19 cellular contexts compared by ENCODE assay signal in the genomic region with DNA sequence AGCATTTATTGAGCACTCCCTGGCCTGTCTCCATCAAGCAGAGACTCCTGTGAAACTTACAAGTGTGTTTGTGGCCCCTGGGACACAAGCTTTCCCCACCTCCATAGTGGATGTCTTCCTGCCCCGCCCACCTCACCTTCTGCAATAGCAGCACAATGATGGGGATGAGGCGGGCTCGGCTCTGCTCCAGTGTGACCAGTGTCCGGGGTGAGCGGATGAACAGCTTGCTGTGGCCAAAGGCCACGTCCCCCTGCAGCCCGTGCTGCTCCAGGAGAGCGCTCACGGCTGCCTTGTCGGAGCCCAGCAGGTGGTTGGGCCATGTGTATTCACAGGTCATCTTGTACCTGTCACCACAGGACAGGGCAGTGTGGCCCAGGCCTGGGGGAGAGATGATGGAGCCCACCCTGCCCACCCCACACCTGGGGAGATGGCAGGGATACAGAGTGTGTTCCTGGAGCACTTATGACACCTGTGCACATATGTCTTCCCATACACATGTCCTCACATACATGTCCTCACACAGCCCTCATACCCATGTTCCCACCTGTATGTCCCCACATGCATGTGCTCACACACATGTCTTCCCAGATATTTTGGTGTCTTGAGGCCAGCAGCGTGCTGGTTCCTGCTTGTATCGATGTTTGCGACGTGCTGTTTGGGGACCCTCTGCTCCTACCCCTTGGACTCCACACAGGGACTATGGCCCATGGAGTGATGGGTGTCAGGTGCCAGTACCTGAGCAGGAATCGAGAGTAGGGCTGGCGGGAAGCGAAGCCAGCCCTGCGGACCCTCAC. TPM values are rescaled to one million over a fixed set of nuclear protein-coding genes. Genes with fewer than 3 reads are reported as not detected.
DNase-seq lines count a peak whose midpoint lies in the region; ATAC-seq and TF ChIP-seq lines count a peak whose summit lies in the region.
"Had no signal": no experiment of that assay in that cellular context is flagged by ENCODE, and none has a peak within 500 bp of the region (broad histone marks: within the 10 kb centered on the region; RNA-seq: fewer than 3 reads in every experiment).

No MANE protein-coding gene starts in this region.

- no peak overlapping the region for H3K4me3 ChIP-seq in colonic mucosa
- H3K4me3 ChIP-seq: body of pancreas, lung had no signal

- H3K9me3 ChIP-seq in colonic mucosa = no peaks in the 10 kb centered on the region
- H3K9me3 ChIP-seq: BE2C, body of pancreas had no signal

- peaks cover 7% of the 10 kb centered on the region for H3K4me1 ChIP-seq in colonic mucosa
- H3K4me1 ChIP-seq: BE2C had no signal

- CTCF ChIA-PET in activated CD8-positive, alpha-beta memory T cell treated with anti-CD3 and anti-CD28 coated beads, Interleukin-2, amount 10 ng/mL, durations not matched to agents 7 days and 5 days (lab: Charles Lee) = interaction anchor here (1.0 to 1.1 kb wide), 2 partner anchors 9 to 171 kb away, joined by 4 to 5 read pairs; no protein-coding TSS in a partner anchor

- H3K4me1 Mint-ChIP-seq in activated CD8-positive, alpha-beta memory T cell treated with anti-CD3 and anti-CD28 coated beads, Interleukin-2, amount 10 ng/mL, durations not matched to agents 7 days and 5 days = peaks cover 12% of the 10 kb centered on the region
- H3K4me1 Mint-ChIP-seq in memory B cell = peaks cover 7% of the 10 kb centered on the region

- H3K9me3 Mint-ChIP-seq in activated CD8-positive, alpha-beta memory T cell treated with anti-CD3 and anti-CD28 coated beads, Interleukin-2, amount 10 ng/mL, durations not matched to agents 7 days and 5 days (ENCODE audit: low read depth) = no peaks in the 10 kb centered on the region
- H3K9me3 Mint-ChIP-seq in memory B cell = no peaks in the 10 kb centered on the region

- peaks cover 55% of the 10 kb centered on the region for H3K36me3 Mint-ChIP-seq in activated CD8-positive, alpha-beta memory T cell treated with anti-CD3 and anti-CD28 coated beads, Interleukin-2, amount 10 ng/mL, durations not matched to agents 7 days and 5 days
- H3K36me3 Mint-ChIP-seq in memory B cell = peaks cover 11% of the 10 kb centered on the region

- H3K27ac ChIP-seq in colonic mucosa = no peak overlapping the region
- H3K27ac ChIP-seq: body of pancreas had no signal

- H3K27me3 Mint-ChIP-seq in activated CD8-positive, alpha-beta memory T cell treated with anti-CD3 and anti-CD28 coated beads, Interleukin-2, amount 10 ng/mL, durations not matched to agents 7 days and 5 days = no peaks in the 10 kb centered on the region
- H3K27me3 Mint-ChIP-seq in memory B cell = no peaks in the 10 kb centered on the region
- H3K27me3 Mint-ChIP-seq: naive thymus-derived CD4-positive, alpha-beta T cell had no signal

- no peak for ATAC-seq in activated CD8-positive, alpha-beta memory T cell treated with anti-CD3 and anti-CD28 coated beads, Interleukin-2, amount 10 ng/mL, durations not matched to agents 7 days and 5 days
- ATAC-seq in memory B cell (ENCODE audit: low read depth) (no peak), GM18858 (IDR thresholded peaks at IDR 0.05; ENCODE audit: unreplicated experiment) (no peak)
- ATAC-seq: body of pancreas; esophagus mucosa; naive thymus-derived CD4-positive, alpha-beta T cell had no signal

- H3K36me3 ChIP-seq in colonic mucosa = no peaks in the 10 kb centered on the region
- H3K36me3 ChIP-seq: BE2C had no signal

- peak overlapping the region; percentile 40 for H3K27ac Mint-ChIP-seq in activated CD8-positive, alpha-beta memory T cell treated with anti-CD3 and anti-CD28 coated beads, Interleukin-2, amount 10 ng/mL, durations not matched to agents 7 days and 5 days
- peak overlapping the region; percentile 65 for H3K27ac Mint-ChIP-seq in memory B cell

- peak; percentile 13 for DNase-seq in stimulated activated CD4-positive, alpha-beta T cell treated with anti-CD3 and anti-CD28 coated beads, Interleukin-1b, Interleukin-23, amount 100 ng/mL, for 48 hours
- no peak for DNase-seq in stimulated activated CD4-positive, alpha-beta T cell treated with anti-CD3 and anti-CD28 coated beads, Interleukin-2, amount 100 ng/mL, for 24 hours
- DNase-seq in activated CD8-positive, alpha-beta memory T cell treated with anti-CD3 and anti-CD28 coated beads, Interleukin-2, amount 10 ng/mL, durations not matched to agents 7 days and 5 days = no peak
- DNase-seq in memory B cell (ENCODE audit: low spot score in 2 of 2) (no peak), colonic mucosa (no peak), SIG-M5 (lab: John Stamatoyannopoulos, UW) (no peak)
- DNase-seq: activated CD4-positive, alpha-beta T cell treated with anti-CD3 and anti-CD28 coated beads, Interleukin-2, amount 50 U/mL, for 1 hour; activated gamma-delta T cell; BE2C; body of pancreas; DMS 273 treated with DMSO at 0.1 percent for 48 hours; MM.1S; naive thymus-derived CD4-positive, alpha-beta T cell; NCI-H2029 treated with DMSO at 0.1 percent for 48 hours; NCI-H526 treated with DMSO at 0.1 percent for 48 hours; T1000 had no signal

- H3K27me3 ChIP-seq in colonic mucosa = peaks cover 8% of the 10 kb centered on the region
- H3K27me3 ChIP-seq: BE2C had no signal

- TF ChIP-seq CTCF in colonic mucosa (IDR thresholded peaks at IDR 0.05) = no peak

- H3K4me3 Mint-ChIP-seq in activated CD8-positive, alpha-beta memory T cell treated with anti-CD3 and anti-CD28 coated beads, Interleukin-2, amount 10 ng/mL, durations not matched to agents 7 days and 5 days = no peak overlapping the region
- no peak overlapping the region for H3K4me3 Mint-ChIP-seq in memory B cell
- H3K4me3 Mint-ChIP-seq: naive thymus-derived CD4-positive, alpha-beta T cell had no signal

- H3K9ac ChIP-seq in colonic mucosa (ENCODE audit: low read depth in 2 of 2, low read length in 2 of 2) = no peak overlapping the region

- intact Hi-C loops in colonic mucosa (cut with DNase I) = no loop called here

RNA-seq across cellular contexts. Expression of a gene that starts 12.7 kb away (rescaled TPM):
- 100 to 1,000 TPM; 502 to 567 TPM for total RNA-seq in activated CD8-positive, alpha-beta memory T cell treated with anti-CD3 and anti-CD28 coated beads, Interleukin-2, amount 10 ng/mL, durations not matched to agents 7 days and 5 days
- 1 to 10 TPM; 2.1 to 3.6 TPM for total RNA-seq in colonic mucosa

RNA-seq across cellular contexts. Expression of a gene that starts 33.9 kb away (rescaled TPM):
- total RNA-seq in activated CD8-positive, alpha-beta memory T cell treated with anti-CD3 and anti-CD28 coated beads, Interleukin-2, amount 10 ng/mL, durations not matched to agents 7 days and 5 days = 100 to 1,000 TPM in 1 of 2 experiments, 10 to 100 TPM in 1; 87.5 to 113 TPM
- 10 to 100 TPM; 34.8 to 38.0 TPM for total RNA-seq in colonic mucosa

Comparison
In these comparisons a context has a peak if more than half of its experiments do, and no peak if none do; other contexts are left out.
1. RNA of a gene that starts 12.7 kb away (total RNA-seq): 502 to 567 TPM in activated CD8-positive, alpha-beta memory T cell treated with anti-CD3 and anti-CD28 coated beads, Interleukin-2, amount 10 ng/mL, durations not matched to agents 7 days and 5 days; 2.1 to 3.6 TPM in colonic mucosa; every median in the first group is over 100 times any median in the second.